Comparison of ENCODE assay signal across 1 cellular context in the genomic region with DNA sequence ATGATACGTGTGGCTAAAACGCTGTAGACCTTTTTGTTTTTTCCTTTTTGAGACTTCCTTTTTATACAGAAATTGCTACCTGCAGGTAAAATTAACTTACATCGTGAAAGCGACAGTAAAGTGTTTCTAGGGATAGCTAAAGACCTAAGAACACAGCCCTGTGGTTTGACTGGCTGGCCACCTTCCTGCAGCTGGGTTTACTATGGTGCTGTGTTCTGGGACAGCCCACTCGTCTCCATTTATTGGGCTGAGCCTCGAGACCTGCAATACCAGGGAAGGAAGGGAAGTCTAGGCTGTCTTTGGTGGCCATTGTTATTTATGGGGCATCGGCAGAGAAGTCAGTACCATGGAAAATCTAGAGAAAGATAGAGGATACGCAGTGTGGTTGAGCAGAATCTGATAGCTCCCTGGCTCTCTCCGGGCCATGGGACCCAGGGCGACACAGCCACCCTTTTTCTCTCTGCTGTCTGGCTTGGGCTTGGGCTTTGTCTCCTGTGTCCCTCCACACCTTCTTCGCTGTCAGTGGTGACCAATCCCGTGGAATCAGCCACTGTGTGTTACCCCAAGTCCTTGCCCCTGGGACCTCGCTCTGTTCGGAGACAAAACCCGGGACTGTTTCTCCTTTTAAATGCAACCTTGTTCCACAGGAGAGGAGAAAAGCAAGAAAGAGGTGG.
TF ChIP-seq lines count a peak whose summit lies in the region.

No MANE protein-coding gene starts in this region.

TF ChIP-seq in GM12878, 131 proteins besides CTCF, POLR2A, EP300 and RAD21:
- TF ChIP-seq RFX5 (IDR thresholded peaks at IDR 0.05; ENCODE audit: low read depth, low read length) (no peak), RELA (IDR thresholded peaks at IDR 0.05; ENCODE audit: borderline replicate concordance, partially characterized antibody) (no peak), ZNF622 (IDR thresholded peaks at IDR 0.05) (no peak)
- TF ChIP-seq, protein P1, sequence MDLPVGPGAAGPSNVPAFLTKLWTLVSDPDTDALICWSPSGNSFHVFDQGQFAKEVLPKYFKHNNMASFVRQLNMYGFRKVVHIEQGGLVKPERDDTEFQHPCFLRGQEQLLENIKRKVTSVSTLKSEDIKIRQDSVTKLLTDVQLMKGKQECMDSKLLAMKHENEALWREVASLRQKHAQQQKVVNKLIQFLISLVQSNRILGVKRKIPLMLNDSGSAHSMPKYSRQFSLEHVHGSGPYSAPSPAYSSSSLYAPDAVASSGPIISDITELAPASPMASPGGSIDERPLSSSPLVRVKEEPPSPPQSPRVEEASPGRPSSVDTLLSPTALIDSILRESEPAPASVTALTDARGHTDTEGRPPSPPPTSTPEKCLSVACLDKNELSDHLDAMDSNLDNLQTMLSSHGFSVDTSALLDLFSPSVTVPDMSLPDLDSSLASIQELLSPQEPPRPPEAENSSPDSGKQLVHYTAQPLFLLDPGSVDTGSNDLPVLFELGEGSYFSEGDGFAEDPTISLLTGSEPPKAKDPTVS (IDR thresholded peaks at IDR 0.05; ENCODE audit: low read depth, low read length), result no peak
